ENCODE assay signal across 1 cellular context in genomic region chr17:38485146-38485468, GRCh38.
TF ChIP-seq lines count a peak whose summit lies in the region.

No MANE protein-coding gene starts in this region.

TF ChIP-seq in GM23338, 12 proteins besides CTCF, POLR2A, EP300 and RAD21 (continued from another document):
- TF ChIP-seq REST (IDR thresholded peaks at IDR 0.05; ENCODE audit: unreplicated experiment) = no peak
- TF ChIP-seq ZNF462 (CRISPR knock-in tag; IDR thresholded peaks at IDR 0.05) = no peak
- TF ChIP-seq CREB1 (CRISPR knock-in tag; IDR thresholded peaks at IDR 0.05; ENCODE audit: low read depth) = no peak
- no peak for TF ChIP-seq JUNB (IDR thresholded peaks at IDR 0.05; ENCODE audit: unreplicated experiment)
- TF ChIP-seq STAT1 (IDR thresholded peaks at IDR 0.05; ENCODE audit: unreplicated experiment) = no peak
- no peak for TF ChIP-seq ZNF331 (CRISPR knock-in tag; IDR thresholded peaks at IDR 0.05; ENCODE audit: low read depth)
